In genomic region chrX:49079489-49080428, GRCh38 we compare ENCODE assay signal across 1 cellular context.
TF ChIP-seq lines count a peak whose summit lies in the region.

TSS of gene WDR45 (minus strand) at chrX:49079887. CDS start at chrX:49078095, 1,792 bp downstream.

TF ChIP-seq in K562, 482 proteins besides CTCF, POLR2A, EP300 and RAD21 (continued from another document):
- TF ChIP-seq PKNOX1 (IDR thresholded peaks at IDR 0.05), result peak; percentile 62
- peak; percentile 95 for TF ChIP-seq GABPA (tag; conservative IDR thresholded peaks at IDR 0.05; ENCODE audit: low read depth)
- TF ChIP-seq CBX3 (IDR thresholded peaks at IDR 0.05; ENCODE audit: borderline replicate concordance in 1 of 2, low read length in 2 of 2), result 0 out of 3 replicates have a peak, but pooled peaks of 1 of the 2 experiments have one; percentile 41
- no peak for TF ChIP-seq SRF (CRISPR knock-in tag; IDR thresholded peaks at IDR 0.05)
- peak; percentile 12; the same call in 1 of the 2 replicates for TF ChIP-seq NCOA1 (IDR thresholded peaks at IDR 0.05; ENCODE audit: low read depth)
- TF ChIP-seq FOXP1 (CRISPR knock-in tag; IDR thresholded peaks at IDR 0.05), result no peak
- TF ChIP-seq SP1 (CRISPR knock-in tag; IDR thresholded peaks at IDR 0.05), result peak; percentile 30; the same call in 1 of the 2 replicates
- TF ChIP-seq ZNF592 (IDR thresholded peaks at IDR 0.05), result peak; percentile 80
- TF ChIP-seq ZNF431 (CRISPR knock-in tag; IDR thresholded peaks at IDR 0.05), result no peak
- 0 out of 4 replicates have a peak, but pooled peaks of 1 of the 2 experiments have one; percentile 18 for TF ChIP-seq MAZ (CRISPR knock-in tag; conservative IDR thresholded peaks at IDR 0.05 in 1 of 2, IDR thresholded peaks at IDR 0.05 in 1 of 2)
- no peak for TF ChIP-seq CEBPB (tag; IDR thresholded peaks at IDR 0.05)
- TF ChIP-seq TSHZ1 (CRISPR knock-in tag; IDR thresholded peaks at IDR 0.05), result no peak
- peak; percentile 14; the same call in 1 of the 2 replicates for TF ChIP-seq BRD4 (IDR thresholded peaks at IDR 0.05)
- no peak for TF ChIP-seq ADNP (tag; IDR thresholded peaks at IDR 0.05)
